In genomic region chr5:106862450-106863193, GRCh38 we compare ENCODE assay signal across 15 cellular contexts.
A peak's percentile ranks its signal among the peaks of the same experiment; 100 is the strongest.
DNase-seq lines count a peak whose midpoint lies in the region; ATAC-seq and TF ChIP-seq lines count a peak whose summit lies in the region.
"Had no signal": no experiment of that assay in that cellular context is flagged by ENCODE, and none has a peak within 500 bp of the region (broad histone marks: within the 10 kb centered on the region; RNA-seq: fewer than 3 reads in every experiment).

No MANE protein-coding gene starts in this region.

- H3K27me3 ChIP-seq in adipocyte (replicated peaks; ENCODE audit: control insufficient read depth, insufficient read depth, low read length), result no peaks in the 10 kb centered on the region
- no peaks in the 10 kb centered on the region for H3K27me3 ChIP-seq in left lung
- H3K27me3 ChIP-seq in vagina, result no peaks in the 10 kb centered on the region
- H3K27me3 ChIP-seq: pancreas, suprapubic skin had no signal

- intact Hi-C loops in left lung (cut with DNase I) (no loop called here), vagina (cut with DNase I) (no loop called here), lower leg skin (cut with DNase I; ENCODE audit: low total_unique reads) (no loop called here)

- no peak overlapping the region for H3K4me3 ChIP-seq in adipocyte (ENCODE audit: low read length)
- H3K4me3 ChIP-seq in left lung, result no peak overlapping the region
- no peak overlapping the region for H3K4me3 ChIP-seq in vagina
- H3K4me3 ChIP-seq in lower leg skin (ENCODE audit: low read depth, poor library complexity, severe bottlenecking), result no peak overlapping the region
- H3K4me3 ChIP-seq: pancreas, suprapubic skin had no signal

- H3K27ac ChIP-seq in left lung (no peak overlapping the region), vagina (no peak overlapping the region)
- H3K27ac ChIP-seq: pancreas, suprapubic skin had no signal

- 47 to 56% methylated on average over 3 of the region's 3 CpGs for WGBS in lower leg skin, 2 donors

- H3K4me1 ChIP-seq in adipocyte (ENCODE audit: control insufficient read depth, insufficient read depth, low read length), result no peaks in the 10 kb centered on the region
- H3K4me1 ChIP-seq in left lung, result no peaks in the 10 kb centered on the region
- H3K4me1 ChIP-seq in vagina, result no peaks in the 10 kb centered on the region
- H3K4me1 ChIP-seq: pancreas, suprapubic skin had no signal

- TF ChIP-seq CTCF in left lung (IDR thresholded peaks at IDR 0.05) (no peak), vagina (IDR thresholded peaks at IDR 0.05) (no peak), lower leg skin (IDR thresholded peaks at IDR 0.05) (no peak)

- no peaks in the 10 kb centered on the region for H3K9me3 ChIP-seq in adipocyte (ENCODE audit: control insufficient read depth, low read length)
- H3K9me3 ChIP-seq in left lung, result no peaks in the 10 kb centered on the region
- H3K9me3 ChIP-seq in vagina, result no peaks in the 10 kb centered on the region
- H3K9me3 ChIP-seq: pancreas, suprapubic skin had no signal

- TF ChIP-seq POLR2A in vagina (IDR thresholded peaks at IDR 0.05) (no peak), lower leg skin (IDR thresholded peaks at IDR 0.05) (no peak)

- ATAC-seq in left lung (peak; percentile 41), GM18861 (IDR thresholded peaks at IDR 0.05; ENCODE audit: unreplicated experiment) (no peak)
- ATAC-seq: pancreas, T-cell had no signal

- H3K36me3 ChIP-seq in adipocyte (ENCODE audit: control insufficient read depth, insufficient read depth, low read length, severe bottlenecking) (no peaks in the 10 kb centered on the region), left lung (no peaks in the 10 kb centered on the region), vagina (no peaks in the 10 kb centered on the region)
- H3K36me3 ChIP-seq: pancreas, suprapubic skin had no signal

- H3K9ac ChIP-seq in adipocyte (ENCODE audit: low read length), result no peak overlapping the region

- DNase-seq in EH (ENCODE audit: low read depth), result peak; percentile 1
- DNase-seq in LHCN-M2 (ENCODE audit: low read depth), result peak; percentile 67
- peak; percentile 42 for DNase-seq in adipocyte (ENCODE audit: low read depth)
- no peak for DNase-seq in left lung
- DNase-seq in activated CD4-positive, alpha-beta T cell treated with anti-CD3 and anti-CD28 coated beads for 4 hours, result no peak
- no peak for DNase-seq in vagina (ENCODE audit: extremely low spot score in 2 of 2)
- DNase-seq in lower leg skin (ENCODE audit: low spot score in 2 of 2), result no peak
- DNase-seq: amygdala, Calu3, erythroblast, left cardiac atrium, pancreas, T-cell had no signal

Comparison
In these comparisons a context has a peak if more than half of its experiments do, and no peak if none do; other contexts are left out.
1. DNase-seq: peak in EH (single experiment), LHCN-M2 (single experiment) and adipocyte (single experiment); none in left lung (0 of 2), activated CD4-positive, alpha-beta T cell treated with anti-CD3 and anti-CD28 coated beads for 4 hours (0 of 2), vagina (0 of 2) and lower leg skin (0 of 2).